11 cellular contexts compared by ENCODE assay signal in the genomic region with DNA sequence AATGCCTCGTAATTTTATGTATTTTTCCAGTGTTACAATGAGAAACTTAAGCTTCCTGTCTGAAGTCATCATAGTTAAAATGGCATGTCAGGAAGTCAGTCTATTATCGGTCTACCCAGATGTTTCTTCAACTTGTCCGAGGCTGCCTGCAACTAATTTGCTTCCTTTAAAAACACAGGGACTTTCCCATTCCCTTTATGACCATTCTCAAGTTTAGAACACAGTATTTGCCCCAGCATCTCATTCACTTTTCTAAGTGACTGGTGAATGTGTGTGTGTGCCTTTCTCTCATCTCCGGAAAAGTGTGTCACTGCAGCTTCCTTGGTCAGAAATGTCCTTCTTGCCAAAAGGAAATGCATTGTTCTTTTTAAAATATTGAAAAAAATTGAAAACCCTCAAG.
A peak's percentile ranks its signal among the peaks of the same experiment; 100 is the strongest.
DNase-seq lines count a peak whose midpoint lies in the region; ATAC-seq and TF ChIP-seq lines count a peak whose summit lies in the region.
"Had no signal": no experiment of that assay in that cellular context is flagged by ENCODE, and none has a peak within 500 bp of the region (broad histone marks: within the 10 kb centered on the region; RNA-seq: fewer than 3 reads in every experiment).

No MANE protein-coding gene starts in this region.

- H3K9me3 Mint-ChIP-seq in T-helper 2 cell treated with Interferon-gamma antibody and Interleukin-4, amounts not matched to agents 5 μg/mL and 100 μg/mL, for 36 hours: peaks cover 4% of the 10 kb centered on the region
- H3K9me3 Mint-ChIP-seq: endodermal cell, IgD-negative memory B cell had no signal

- ATAC-seq in GM21381 (IDR thresholded peaks at IDR 0.05; ENCODE audit: unreplicated experiment): peak; percentile 30

- H3K27ac Mint-ChIP-seq in T-helper 2 cell treated with Interferon-gamma antibody and Interleukin-4, amounts not matched to agents 5 μg/mL and 100 μg/mL, for 36 hours: peak overlapping the region; percentile 19
- H3K27ac Mint-ChIP-seq: endodermal cell, IgD-negative memory B cell had no signal

- H3K4me3 Mint-ChIP-seq in T-helper 2 cell treated with Interferon-gamma antibody and Interleukin-4, amounts not matched to agents 5 μg/mL and 100 μg/mL, for 36 hours: peak overlapping the region; percentile 35
- H3K4me3 Mint-ChIP-seq: endodermal cell, IgD-negative memory B cell had no signal

- peaks cover 8% of the 10 kb centered on the region for H3K36me3 Mint-ChIP-seq in T-helper 2 cell treated with Interferon-gamma antibody and Interleukin-4, amounts not matched to agents 5 μg/mL and 100 μg/mL, for 36 hours (ENCODE audit: low read depth)
- H3K36me3 Mint-ChIP-seq: IgD-negative memory B cell had no signal

- no peaks in the 10 kb centered on the region for H3K27me3 Mint-ChIP-seq in T-helper 2 cell treated with Interferon-gamma antibody and Interleukin-4, amounts not matched to agents 5 μg/mL and 100 μg/mL, for 36 hours (ENCODE audit: low read depth)

- H3K4me3 ChIP-seq in fibroblast of pulmonary artery (replicated peaks; ENCODE audit: low read depth, low read length): no peak overlapping the region

- no peak for DNase-seq in T-helper 2 cell treated with Interferon-gamma antibody and Interleukin-4, amounts not matched to agents 5 μg/mL and 100 μg/mL, for 36 hours (ENCODE audit: low spot score)
- DNase-seq in T-helper 2 cell (no peak), NAMALWA (ENCODE audit: low spot score) (peak; percentile 47), fibroblast of pulmonary artery (ENCODE audit: low read depth) (peak; percentile 61), GM13976 (ENCODE audit: low spot score) (no peak), cerebellum (ENCODE audit: low spot score) (no peak)
- no peak for DNase-seq in activated CD8-positive, alpha-beta memory T cell treated with anti-CD3 and anti-CD28 coated beads, Interleukin-2, amount 50 U/mL, for 48 hours
- DNase-seq: endodermal cell, NCI-H446 treated with DMSO at 0.1 percent for 48 hours had no signal

- TF ChIP-seq CTCF in fibroblast of pulmonary artery (IDR thresholded peaks at IDR 0.05; ENCODE audit: low read length, missing control alignments): no peak
- TF ChIP-seq CTCF in GM13976 (IDR thresholded peaks at IDR 0.05; ENCODE audit: borderline replicate concordance, control extremely low read depth, extremely low read depth, insufficient read depth, missing control alignments): no peak

- H3K4me1 Mint-ChIP-seq in T-helper 2 cell treated with Interferon-gamma antibody and Interleukin-4, amounts not matched to agents 5 μg/mL and 100 μg/mL, for 36 hours (ENCODE audit: low read depth): peaks cover 64% of the 10 kb centered on the region

- in situ Hi-C loops in GM13976 (cut with MboI; ENCODE audit: low sequenced_read_pairs, unreplicated experiment): no loop called here

Comparison
In these comparisons a context has a peak if more than half of its experiments do, and no peak if none do; other contexts are left out.
1. DNase-seq: peak in NAMALWA (single experiment) and fibroblast of pulmonary artery (single experiment); none in T-helper 2 cell treated with Interferon-gamma antibody and Interleukin-4, amounts not matched to agents 5 μg/mL and 100 μg/mL, for 36 hours (single experiment), T-helper 2 cell (0 of 5), GM13976 (single experiment), cerebellum (single experiment) and activated CD8-positive, alpha-beta memory T cell treated with anti-CD3 and anti-CD28 coated beads, Interleukin-2, amount 50 U/mL, for 48 hours (single experiment).